In the genomic region with DNA sequence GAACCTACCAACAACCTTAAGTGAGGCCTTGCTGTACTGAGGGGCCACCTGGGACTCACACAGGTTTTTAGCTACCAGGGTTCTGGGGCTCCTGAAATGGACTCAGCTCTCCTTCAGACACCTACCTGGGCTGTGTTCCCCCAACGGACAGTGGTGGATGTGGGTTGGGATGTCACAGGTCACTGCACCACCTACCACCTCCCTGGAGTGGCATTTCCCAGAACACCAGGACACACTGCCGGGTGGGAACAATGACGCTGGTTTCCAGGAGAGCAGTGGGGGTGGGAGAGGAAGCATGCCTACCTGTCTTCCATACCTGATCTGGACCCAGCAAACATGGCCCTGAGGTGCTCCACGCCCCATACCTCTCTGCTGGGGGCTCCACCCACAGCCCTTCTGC, we compare ENCODE assay signal across 1 cellular context.
TF ChIP-seq lines count a peak whose summit lies in the region.

No MANE protein-coding gene starts in this region.

TF ChIP-seq in GM23338, 12 proteins besides CTCF, POLR2A, EP300 and RAD21:
- TF ChIP-seq ZNF462 (CRISPR knock-in tag; IDR thresholded peaks at IDR 0.05), result no peak
- TF ChIP-seq, protein P1, sequence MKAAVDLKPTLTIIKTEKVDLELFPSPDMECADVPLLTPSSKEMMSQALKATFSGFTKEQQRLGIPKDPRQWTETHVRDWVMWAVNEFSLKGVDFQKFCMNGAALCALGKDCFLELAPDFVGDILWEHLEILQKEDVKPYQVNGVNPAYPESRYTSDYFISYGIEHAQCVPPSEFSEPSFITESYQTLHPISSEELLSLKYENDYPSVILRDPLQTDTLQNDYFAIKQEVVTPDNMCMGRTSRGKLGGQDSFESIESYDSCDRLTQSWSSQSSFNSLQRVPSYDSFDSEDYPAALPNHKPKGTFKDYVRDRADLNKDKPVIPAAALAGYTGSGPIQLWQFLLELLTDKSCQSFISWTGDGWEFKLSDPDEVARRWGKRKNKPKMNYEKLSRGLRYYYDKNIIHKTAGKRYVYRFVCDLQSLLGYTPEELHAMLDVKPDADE (IDR thresholded peaks at IDR 0.05), result no peak
- no peak for TF ChIP-seq NANOG (IDR thresholded peaks at IDR 0.05; ENCODE audit: borderline replicate concordance)
- TF ChIP-seq ZNF114 (CRISPR knock-in tag; IDR thresholded peaks at IDR 0.05), result no peak
- no peak for TF ChIP-seq REST (IDR thresholded peaks at IDR 0.05; ENCODE audit: unreplicated experiment)
- TF ChIP-seq EZH2phosphoT487 (IDR thresholded peaks at IDR 0.05; ENCODE audit: unreplicated experiment), result no peak
- TF ChIP-seq STAT1 (IDR thresholded peaks at IDR 0.05; ENCODE audit: unreplicated experiment), result no peak
- no peak for TF ChIP-seq EZH2 (IDR thresholded peaks at IDR 0.05; ENCODE audit: low read depth, unreplicated experiment)
- no peak for TF ChIP-seq POLR2AphosphoS5 (IDR thresholded peaks at IDR 0.05; ENCODE audit: low read depth)
- no peak for TF ChIP-seq CREB1 (CRISPR knock-in tag; IDR thresholded peaks at IDR 0.05; ENCODE audit: low read depth)
- TF ChIP-seq ZNF331 (CRISPR knock-in tag; IDR thresholded peaks at IDR 0.05; ENCODE audit: low read depth), result no peak
- no peak for TF ChIP-seq JUNB (IDR thresholded peaks at IDR 0.05; ENCODE audit: unreplicated experiment)
